ENCODE assay signal across 17 cellular contexts in genomic region chr3:14474363-14475081, GRCh38.
DNase-seq lines count a peak whose midpoint lies in the region; ATAC-seq, FAIRE-seq and TF ChIP-seq lines count a peak whose summit lies in the region.
"Had no signal": no experiment of that assay in that cellular context is flagged by ENCODE, and none has a peak within 500 bp of the region (broad histone marks: within the 10 kb centered on the region; RNA-seq: fewer than 3 reads in every experiment).

No MANE protein-coding gene starts in this region.

- BruUV-seq in IMR-90 (replicated peaks; lab: Mats Ljungman, UMichigan), result no TSS peak

- FAIRE-seq in small intestine (lab: Jason Lieb, UNC), result no peak
- FAIRE-seq: GM12891, HepG2 had no signal

- H3K36me3 ChIP-seq in IMR-90 (ENCODE audit: control insufficient read depth, insufficient read depth, low read length) (peaks cover 56% of the 10 kb centered on the region), small intestine (ENCODE audit: control insufficient read depth in 2 of 2, insufficient read depth in 2 of 2, low read length in 2 of 2) (peaks cover 6 to 19% of the 10 kb centered on the region in 2 donors)

- H2BK120ac ChIP-seq in IMR-90 (ENCODE audit: low read depth, low read length), result no peak overlapping the region

- no peak overlapping the region for H3K9ac ChIP-seq in IMR-90 (ENCODE audit: low read depth, low read length)

- in situ Hi-C loops in IMR-90 (cut with MboI; ENCODE audit: low sequenced_read_pairs), result no loop called here

- H3K27ac Mint-ChIP-seq in nephron, result peak overlapping the region; percentile 39 to 90 (median 43)
- peak overlapping the region; percentile 74 for H3K27ac Mint-ChIP-seq in stimulated activated effector memory CD8-positive, alpha-beta T cell treated with anti-CD3 and anti-CD28 coated beads, Interleukin-12 subunit alpha, Interleukin-12 subunit beta, amount 100 ng/mL, for 72 hours

- H3K27me3 ChIP-seq in IMR-90 (ENCODE audit: control insufficient read depth, insufficient read depth, low read length) (no peaks in the 10 kb centered on the region), small intestine (ENCODE audit: control insufficient read depth in 2 of 2, insufficient read depth in 2 of 2, low read length in 2 of 2) (no peaks in the 10 kb centered on the region)

- no peak overlapping the region for H3K27ac ChIP-seq in IMR-90 (ENCODE audit: insufficient read depth, low read length)
- H3K27ac ChIP-seq in small intestine (ENCODE audit: low read depth in 1 of 2, low read length in 1 of 2), result no peak overlapping the region

- peaks cover 47% of the 10 kb centered on the region for H3K4me1 Mint-ChIP-seq in nephron
- H3K4me1 Mint-ChIP-seq in stimulated activated effector memory CD8-positive, alpha-beta T cell treated with anti-CD3 and anti-CD28 coated beads, Interleukin-12 subunit alpha, Interleukin-12 subunit beta, amount 100 ng/mL, for 72 hours, result peaks cover 8% of the 10 kb centered on the region
- H3K4me1 Mint-ChIP-seq: CD14-positive monocyte had no signal

- no peaks in the 10 kb centered on the region for H3K9me3 Mint-ChIP-seq in nephron
- no peaks in the 10 kb centered on the region for H3K9me3 Mint-ChIP-seq in stimulated activated effector memory CD8-positive, alpha-beta T cell treated with anti-CD3 and anti-CD28 coated beads, Interleukin-12 subunit alpha, Interleukin-12 subunit beta, amount 100 ng/mL, for 72 hours
- H3K9me3 Mint-ChIP-seq: CD14-positive monocyte had no signal

- H3K4me1 ChIP-seq in IMR-90 (ENCODE audit: control insufficient read depth, insufficient read depth, low read length) (peaks cover 15% of the 10 kb centered on the region), small intestine (ENCODE audit: control insufficient read depth in 2 of 2, insufficient read depth in 1 of 2, low read depth in 1 of 2, low read length in 1 of 2) (no peaks in the 10 kb centered on the region)

- H3K9me3 ChIP-seq in IMR-90 (ENCODE audit: control insufficient read depth, insufficient read depth, low read length), result no peaks in the 10 kb centered on the region
- no peaks in the 10 kb centered on the region for H3K9me3 ChIP-seq in small intestine (ENCODE audit: control insufficient read depth, low read depth)

- H2AK5ac ChIP-seq in IMR-90 (ENCODE audit: low read depth, low read length), result no peak overlapping the region

- no peak overlapping the region for H3K4me3 Mint-ChIP-seq in nephron
- H3K4me3 Mint-ChIP-seq in stimulated activated effector memory CD8-positive, alpha-beta T cell treated with anti-CD3 and anti-CD28 coated beads, Interleukin-12 subunit alpha, Interleukin-12 subunit beta, amount 100 ng/mL, for 72 hours, result no peak overlapping the region
- H3K4me3 Mint-ChIP-seq: CD14-positive monocyte had no signal

- no peak overlapping the region for H2BK20ac ChIP-seq in IMR-90 (ENCODE audit: low read depth, low read length)

- H4K8ac ChIP-seq in IMR-90 (ENCODE audit: low read depth in 2 of 2, low read length in 2 of 2), result no peak overlapping the region

- TF ChIP-seq CTCF in IMR-90 (conservative IDR thresholded peaks at IDR 0.05; ENCODE audit: low read depth, low read length) (no peak), nephron (IDR thresholded peaks at IDR 0.05; ENCODE audit: unreplicated experiment in 3 of 3) (no peak)

- peaks cover 69% of the 10 kb centered on the region for H3K36me3 Mint-ChIP-seq in nephron (ENCODE audit: low read depth)
- peaks cover 91% of the 10 kb centered on the region for H3K36me3 Mint-ChIP-seq in stimulated activated effector memory CD8-positive, alpha-beta T cell treated with anti-CD3 and anti-CD28 coated beads, Interleukin-12 subunit alpha, Interleukin-12 subunit beta, amount 100 ng/mL, for 72 hours

- H3K14ac ChIP-seq in IMR-90 (replicated peaks; ENCODE audit: low read depth, low read length), result no peak overlapping the region

- ATAC-seq in IMR-90 (ENCODE audit: low read depth) (no peak), GM21447 (IDR thresholded peaks at IDR 0.05; ENCODE audit: unreplicated experiment) (no peak)
- no peak for ATAC-seq in stimulated activated effector memory CD8-positive, alpha-beta T cell treated with anti-CD3 and anti-CD28 coated beads, Interleukin-12 subunit alpha, Interleukin-12 subunit beta, amount 100 ng/mL, for 72 hours
- ATAC-seq: HepG2, Panc1, Right ventricle myocardium inferior had no signal

- H2BK5ac ChIP-seq in IMR-90 (ENCODE audit: low read depth, low read length, poor library complexity, severe bottlenecking), result no peak overlapping the region

- no peak for TF ChIP-seq POLR2A in IMR-90 (IDR thresholded peaks at IDR 0.05; ENCODE audit: low read depth, low read length)

- no peak overlapping the region for H4K91ac ChIP-seq in IMR-90 (ENCODE audit: insufficient read depth, low read depth, low read length)

- no peak overlapping the region for H3K23ac ChIP-seq in IMR-90 (ENCODE audit: low read depth, low read length)

- H3K4ac ChIP-seq in IMR-90 (ENCODE audit: low read depth, low read length), result no peak overlapping the region

- H4K20me1 ChIP-seq in IMR-90 (ENCODE audit: insufficient read depth, low read length), result no peaks in the 10 kb centered on the region

- H2AFZ ChIP-seq in IMR-90 (replicated peaks; ENCODE audit: low read length, poor library complexity), result no peak overlapping the region

- dilution Hi-C loops in IMR-90 (cut with HindIII; ENCODE audit: low sequenced_read_pairs, unreplicated experiment), result no loop called here

- peaks cover 0 to 11% of the 10 kb centered on the region in 2 experiments; a peak in 1 of 4 replicates for H3K79me1 ChIP-seq in IMR-90 (ENCODE audit: low read depth in 1 of 2, low read length in 2 of 2)

- no peak for TF ChIP-seq RAD21 in IMR-90 (IDR thresholded peaks at IDR 0.05; ENCODE audit: low read length)

- H3K56ac ChIP-seq in IMR-90 (ENCODE audit: extremely low read depth, insufficient read depth, low read length), result no peak overlapping the region

- whole genome bisulfite sequencing in IMR-90 (ENCODE audit: extremely low coverage in 2 of 2, insufficient read length in 1 of 2), 2 experiments, result 95% methylated on average over 10 of the region's 13 CpGs; no CpG with 5 or more reads in 1 of the 2 experiments
- 95 to 96% (median 96%) methylated on average over 13 of the region's 13 CpGs for WGBS in small intestine, 3 donors

- CTCF ChIA-PET in IMR-90 (lab: Yijun Ruan, JAX), result no interaction called here

- peaks cover 26% of the 10 kb centered on the region for H3K9me1 ChIP-seq in IMR-90 (ENCODE audit: insufficient read depth, low read length)

- H3K27me3 Mint-ChIP-seq in nephron (ENCODE audit: low read depth), result peaks cover 3% of the 10 kb centered on the region

- no peak overlapping the region for H3K18ac ChIP-seq in IMR-90 (ENCODE audit: low read depth, low read length)

- no peak overlapping the region for H2BK15ac ChIP-seq in IMR-90 (ENCODE audit: low read depth, low read length)

- no peak overlapping the region for H3K4me2 ChIP-seq in IMR-90 (ENCODE audit: low read depth, low read length)

- H3K4me3 ChIP-seq in IMR-90 (ENCODE audit: insufficient read depth, low read depth, low read length) (no peak overlapping the region), small intestine (ENCODE audit: low read depth in 1 of 2, low read length in 2 of 2) (no peak overlapping the region)

- no peak overlapping the region for H4K5ac ChIP-seq in IMR-90 (ENCODE audit: low read depth, low read length)

- intact Hi-C loops in IMR-90 (cut with micrococcal nuclease), result no loop called here

- POLR2A ChIA-PET in IMR-90 (lab: Charles Lee; ENCODE audit: unreplicated experiment), result no interaction called here

- DNase-seq in IMR-90 (peak; percentile 16), amniotic epithelial cell (ENCODE audit: low read depth) (peak; percentile 13), hepatic stellate cell (ENCODE audit: low spot score) (no peak), small intestine (no peak)
- DNase-seq in stimulated activated effector memory CD8-positive, alpha-beta T cell treated with anti-CD3 and anti-CD28 coated beads, Interleukin-12 subunit alpha, Interleukin-12 subunit beta, amount 100 ng/mL, for 72 hours (ENCODE audit: low spot score in 2 of 2), result no peak
- DNase-seq: GF-D8, NCI-H1105, NCI-H1694, NCI-H2107, NCI-H524 had no signal

- no peak overlapping the region for H2AK9ac ChIP-seq in IMR-90 (replicated peaks; ENCODE audit: low read depth, low read length, poor library complexity)

TF ChIP-seq in IMR-90, 13 proteins besides CTCF, POLR2A, EP300 and RAD21:
- TF ChIP-seq SMC3 (IDR thresholded peaks at IDR 0.05; ENCODE audit: low read depth, low read length) (no peak), CHD1 (IDR thresholded peaks at IDR 0.05; ENCODE audit: low read depth, low read length) (no peak), ELK1 (IDR thresholded peaks at IDR 0.05; ENCODE audit: borderline replicate concordance, low read depth, low read length) (no peak), BHLHE40 (IDR thresholded peaks at IDR 0.05; ENCODE audit: low read depth, low read length) (no peak), NFE2L2 (IDR thresholded peaks at IDR 0.05; ENCODE audit: low read depth, low read length) (no peak), CEBPB (IDR thresholded peaks at IDR 0.05; ENCODE audit: low read depth, low read length) (no peak), MAZ (IDR thresholded peaks at IDR 0.05; ENCODE audit: borderline replicate concordance, low read depth, low read length) (no peak), FOS (IDR thresholded peaks at IDR 0.05; ENCODE audit: low read depth, low read length) (no peak), RCOR1 (IDR thresholded peaks at IDR 0.05; ENCODE audit: insufficient replicate concordance, low read length) (no peak), MAFK (IDR thresholded peaks at IDR 0.05; ENCODE audit: low read depth, low read length) (no peak), RFX5 (IDR thresholded peaks at IDR 0.05; ENCODE audit: low read depth, low read length) (no peak), MXI1 (IDR thresholded peaks at IDR 0.05; ENCODE audit: borderline replicate concordance, low read depth, low read length) (no peak)
- TF ChIP-seq, protein P1, sequence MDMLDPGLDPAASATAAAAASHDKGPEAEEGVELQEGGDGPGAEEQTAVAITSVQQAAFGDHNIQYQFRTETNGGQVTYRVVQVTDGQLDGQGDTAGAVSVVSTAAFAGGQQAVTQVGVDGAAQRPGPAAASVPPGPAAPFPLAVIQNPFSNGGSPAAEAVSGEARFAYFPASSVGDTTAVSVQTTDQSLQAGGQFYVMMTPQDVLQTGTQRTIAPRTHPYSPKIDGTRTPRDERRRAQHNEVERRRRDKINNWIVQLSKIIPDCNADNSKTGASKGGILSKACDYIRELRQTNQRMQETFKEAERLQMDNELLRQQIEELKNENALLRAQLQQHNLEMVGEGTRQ (IDR thresholded peaks at IDR 0.05; ENCODE audit: low read depth, low read length), result no peak

Comparison
In these comparisons a context has a peak if more than half of its experiments do, and no peak if none do; other contexts are left out.
1. DNase-seq: peak in IMR-90 (single experiment) and amniotic epithelial cell (single experiment); none in stimulated activated effector memory CD8-positive, alpha-beta T cell treated with anti-CD3 and anti-CD28 coated beads, Interleukin-12 subunit alpha, Interleukin-12 subunit beta, amount 100 ng/mL, for 72 hours (0 of 2), hepatic stellate cell (single experiment) and small intestine (single experiment).